ENCODE assay signal across 1 cellular context in the genomic region with DNA sequence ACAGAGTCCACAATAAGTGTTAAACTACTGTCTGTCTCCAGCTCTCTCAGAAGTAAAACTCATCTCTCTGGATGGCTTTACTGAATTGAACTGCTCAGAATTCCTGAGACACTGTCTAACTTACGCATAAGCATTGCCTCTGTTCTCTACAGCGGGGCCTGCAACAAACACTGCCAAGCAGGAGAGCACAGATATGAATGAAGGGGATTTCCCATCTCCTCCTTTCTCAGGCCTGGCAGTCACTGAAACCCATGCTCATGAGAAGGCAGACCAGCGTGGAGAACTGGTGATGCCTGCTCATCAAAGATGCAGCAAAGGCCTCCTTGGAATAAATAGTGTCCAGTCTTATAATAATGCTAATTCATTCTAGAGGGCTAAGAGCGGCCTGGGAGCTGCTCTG.
TF ChIP-seq lines count a peak whose summit lies in the region.

No MANE protein-coding gene starts in this region.

TF ChIP-seq in GM23338, 12 proteins besides CTCF, POLR2A, EP300 and RAD21:
- no peak for TF ChIP-seq JUNB (IDR thresholded peaks at IDR 0.05; ENCODE audit: unreplicated experiment)
- TF ChIP-seq ZNF114 (CRISPR knock-in tag; IDR thresholded peaks at IDR 0.05), result no peak
- TF ChIP-seq EZH2phosphoT487 (IDR thresholded peaks at IDR 0.05; ENCODE audit: unreplicated experiment), result no peak
- no peak for TF ChIP-seq CREB1 (CRISPR knock-in tag; IDR thresholded peaks at IDR 0.05; ENCODE audit: low read depth)
- TF ChIP-seq ETS1 (IDR thresholded peaks at IDR 0.05), result no peak
- no peak for TF ChIP-seq STAT1 (IDR thresholded peaks at IDR 0.05; ENCODE audit: unreplicated experiment)
- no peak for TF ChIP-seq NANOG (IDR thresholded peaks at IDR 0.05; ENCODE audit: borderline replicate concordance)
- TF ChIP-seq ZNF462 (CRISPR knock-in tag; IDR thresholded peaks at IDR 0.05), result no peak
- TF ChIP-seq POLR2AphosphoS5 (IDR thresholded peaks at IDR 0.05; ENCODE audit: low read depth), result no peak
- no peak for TF ChIP-seq ZNF331 (CRISPR knock-in tag; IDR thresholded peaks at IDR 0.05; ENCODE audit: low read depth)
- TF ChIP-seq, protein P1, sequence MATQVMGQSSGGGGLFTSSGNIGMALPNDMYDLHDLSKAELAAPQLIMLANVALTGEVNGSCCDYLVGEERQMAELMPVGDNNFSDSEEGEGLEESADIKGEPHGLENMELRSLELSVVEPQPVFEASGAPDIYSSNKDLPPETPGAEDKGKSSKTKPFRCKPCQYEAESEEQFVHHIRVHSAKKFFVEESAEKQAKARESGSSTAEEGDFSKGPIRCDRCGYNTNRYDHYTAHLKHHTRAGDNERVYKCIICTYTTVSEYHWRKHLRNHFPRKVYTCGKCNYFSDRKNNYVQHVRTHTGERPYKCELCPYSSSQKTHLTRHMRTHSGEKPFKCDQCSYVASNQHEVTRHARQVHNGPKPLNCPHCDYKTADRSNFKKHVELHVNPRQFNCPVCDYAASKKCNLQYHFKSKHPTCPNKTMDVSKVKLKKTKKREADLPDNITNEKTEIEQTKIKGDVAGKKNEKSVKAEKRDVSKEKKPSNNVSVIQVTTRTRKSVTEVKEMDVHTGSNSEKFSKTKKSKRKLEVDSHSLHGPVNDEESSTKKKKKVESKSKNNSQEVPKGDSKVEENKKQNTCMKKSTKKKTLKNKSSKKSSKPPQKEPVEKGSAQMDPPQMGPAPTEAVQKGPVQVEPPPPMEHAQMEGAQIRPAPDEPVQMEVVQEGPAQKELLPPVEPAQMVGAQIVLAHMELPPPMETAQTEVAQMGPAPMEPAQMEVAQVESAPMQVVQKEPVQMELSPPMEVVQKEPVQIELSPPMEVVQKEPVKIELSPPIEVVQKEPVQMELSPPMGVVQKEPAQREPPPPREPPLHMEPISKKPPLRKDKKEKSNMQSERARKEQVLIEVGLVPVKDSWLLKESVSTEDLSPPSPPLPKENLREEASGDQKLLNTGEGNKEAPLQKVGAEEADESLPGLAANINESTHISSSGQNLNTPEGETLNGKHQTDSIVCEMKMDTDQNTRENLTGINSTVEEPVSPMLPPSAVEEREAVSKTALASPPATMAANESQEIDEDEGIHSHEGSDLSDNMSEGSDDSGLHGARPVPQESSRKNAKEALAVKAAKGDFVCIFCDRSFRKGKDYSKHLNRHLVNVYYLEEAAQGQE (IDR thresholded peaks at IDR 0.05; ENCODE audit: unreplicated experiment), result no peak
- TF ChIP-seq EZH2 (IDR thresholded peaks at IDR 0.05; ENCODE audit: low read depth, unreplicated experiment), result no peak
